In genomic region chr17:8887834-8888703, GRCh38 we compare ENCODE assay signal across 10 cellular contexts. TPM values are rescaled to one million over a fixed set of nuclear protein-coding genes. Genes with fewer than 3 reads are reported as not detected.
A peak's percentile ranks its signal among the peaks of the same experiment; 100 is the strongest.
DNase-seq lines count a peak whose midpoint lies in the region; ATAC-seq and TF ChIP-seq lines count a peak whose summit lies in the region.
"Had no signal": no experiment of that assay in that cellular context is flagged by ENCODE, and none has a peak within 500 bp of the region (broad histone marks: within the 10 kb centered on the region; RNA-seq: fewer than 3 reads in every experiment).

No MANE protein-coding gene starts in this region.

- WGBS in right lobe of liver (ENCODE audit: insufficient coverage, low coverage, low lambda C conversion rate, missing lambda C conversion rate): 91% methylated on average over 11 of the region's 39 CpGs

- peaks cover 42% of the 10 kb centered on the region for H3K36me3 Mint-ChIP-seq in activated T-helper 1 cell treated with anti-CD3 and anti-CD28 coated beads, Interleukin-12 subunit alpha, Interleukin-12 subunit beta, Interleukin-2, Interleukin-4 antibody, amounts not matched to agents 30 ng/mL and 10 ng/mL and 1 ng/mL, durations not matched to agents 14 hours and 24 hours and 36 hours (ENCODE audit: low read depth)

- H3K36me3 ChIP-seq in colonic mucosa: no peaks in the 10 kb centered on the region
- no peaks in the 10 kb centered on the region for H3K36me3 ChIP-seq in right lobe of liver
- H3K36me3 ChIP-seq: suprapubic skin had no signal

- TF ChIP-seq CTCF in colonic mucosa (IDR thresholded peaks at IDR 0.05) (no peak), right lobe of liver (IDR thresholded peaks at IDR 0.05) (peak in 3 of 4 donors; percentile 25 to 40 (median 31))

- H3K9me3 ChIP-seq in colonic mucosa (no peaks in the 10 kb centered on the region), right lobe of liver (no peaks in the 10 kb centered on the region)
- H3K9me3 ChIP-seq: body of pancreas, suprapubic skin had no signal

- ATAC-seq in right lobe of liver (peak; percentile 40 to 73 (median 63)), HG02981 (IDR thresholded peaks at IDR 0.05; ENCODE audit: unreplicated experiment) (no peak), HG02759 (IDR thresholded peaks at IDR 0.05; ENCODE audit: unreplicated experiment) (no peak)
- ATAC-seq: body of pancreas had no signal

- H3K4me1 Mint-ChIP-seq in activated T-helper 1 cell treated with anti-CD3 and anti-CD28 coated beads, Interleukin-12 subunit alpha, Interleukin-12 subunit beta, Interleukin-2, Interleukin-4 antibody, amounts not matched to agents 30 ng/mL and 10 ng/mL and 1 ng/mL, durations not matched to agents 14 hours and 24 hours and 36 hours (ENCODE audit: low read depth): peaks cover 14% of the 10 kb centered on the region

- no peak for TF ChIP-seq POLR2A in right lobe of liver (IDR thresholded peaks at IDR 0.05)

- no peak overlapping the region for H3K27ac ChIP-seq in colonic mucosa
- H3K27ac ChIP-seq in right lobe of liver: no peak overlapping the region
- H3K27ac ChIP-seq: body of pancreas, suprapubic skin had no signal

- no peaks in the 10 kb centered on the region for H3K27me3 Mint-ChIP-seq in activated T-helper 1 cell treated with anti-CD3 and anti-CD28 coated beads, Interleukin-12 subunit alpha, Interleukin-12 subunit beta, Interleukin-2, Interleukin-4 antibody, amounts not matched to agents 30 ng/mL and 10 ng/mL and 1 ng/mL, durations not matched to agents 14 hours and 24 hours and 36 hours (ENCODE audit: insufficient read depth)

- intact Hi-C loops in colonic mucosa (cut with DNase I) (no loop called here), right lobe of liver (cut with DNase I) (no loop called here)
- intact Hi-C loops in activated T-helper 1 cell treated with anti-CD3 and anti-CD28 coated beads, Interleukin-12 subunit alpha, Interleukin-12 subunit beta, Interleukin-2, Interleukin-4 antibody, amounts not matched to agents 30 ng/mL and 10 ng/mL and 1 ng/mL, durations not matched to agents 14 hours and 24 hours and 36 hours (cut with micrococcal nuclease): no loop called here

- no peak overlapping the region for H3K4me3 Mint-ChIP-seq in activated T-helper 1 cell treated with anti-CD3 and anti-CD28 coated beads, Interleukin-12 subunit alpha, Interleukin-12 subunit beta, Interleukin-2, Interleukin-4 antibody, amounts not matched to agents 30 ng/mL and 10 ng/mL and 1 ng/mL, durations not matched to agents 14 hours and 24 hours and 36 hours

- peak; percentile 48 for DNase-seq in AG08396 (ENCODE audit: low spot score)
- DNase-seq in LHCN-M2 (ENCODE audit: low read depth): peak; percentile 2
- peak; percentile 38 for DNase-seq in colonic mucosa
- DNase-seq in right lobe of liver: peak in 1 of 3 donors; percentile 52
- no peak for DNase-seq in activated T-helper 1 cell treated with anti-CD3 and anti-CD28 coated beads, Interleukin-12 subunit alpha, Interleukin-12 subunit beta, Interleukin-2, Interleukin-4 antibody, amounts not matched to agents 30 ng/mL and 10 ng/mL and 1 ng/mL, durations not matched to agents 14 hours and 24 hours and 36 hours (ENCODE audit: low spot score)
- no peak for DNase-seq in NCI-H1930 (lab: John Stamatoyannopoulos, UW)

- H3K27ac Mint-ChIP-seq in activated T-helper 1 cell treated with anti-CD3 and anti-CD28 coated beads, Interleukin-12 subunit alpha, Interleukin-12 subunit beta, Interleukin-2, Interleukin-4 antibody, amounts not matched to agents 30 ng/mL and 10 ng/mL and 1 ng/mL, durations not matched to agents 14 hours and 24 hours and 36 hours: no peak overlapping the region

- no peak overlapping the region for H3K9ac ChIP-seq in colonic mucosa (ENCODE audit: low read depth in 2 of 2, low read length in 2 of 2)

- no peak overlapping the region for H3K4me3 ChIP-seq in colonic mucosa
- H3K4me3 ChIP-seq in right lobe of liver: no peak overlapping the region
- H3K4me3 ChIP-seq: body of pancreas, suprapubic skin had no signal

- H3K4me1 ChIP-seq in colonic mucosa: no peaks in the 10 kb centered on the region
- H3K4me1 ChIP-seq in right lobe of liver: no peaks in the 10 kb centered on the region
- H3K4me1 ChIP-seq: body of pancreas, suprapubic skin had no signal

- H3K27me3 ChIP-seq in colonic mucosa (no peaks in the 10 kb centered on the region), right lobe of liver (no peaks in the 10 kb centered on the region)
- H3K27me3 ChIP-seq: body of pancreas, suprapubic skin had no signal

- H3K9me3 Mint-ChIP-seq in activated T-helper 1 cell treated with anti-CD3 and anti-CD28 coated beads, Interleukin-12 subunit alpha, Interleukin-12 subunit beta, Interleukin-2, Interleukin-4 antibody, amounts not matched to agents 30 ng/mL and 10 ng/mL and 1 ng/mL, durations not matched to agents 14 hours and 24 hours and 36 hours: no peaks in the 10 kb centered on the region

RNA-seq across cellular contexts. Expression of gene PIK3R6, which starts 20.6 kb away (rescaled TPM):
- total RNA-seq in LHCN-M2 (2014; rRNA removed): not detected in 2 replicates
- not detected for polyA plus RNA-seq in LHCN-M2 (2012)
- under 1 TPM; 0.61 to 0.96 TPM for total RNA-seq in colonic mucosa
- under 1 TPM in 5 of 6 experiments, not detected in 1; 0.18 to 0.62 (median 0.25) TPM for total RNA-seq in right lobe of liver
- 2.0 and 2.1 TPM in 2 replicates for total RNA-seq in activated T-helper 1 cell treated with anti-CD3 and anti-CD28 coated beads, Interleukin-12 subunit alpha, Interleukin-12 subunit beta, Interleukin-2, Interleukin-4 antibody, amounts not matched to agents 30 ng/mL and 10 ng/mL and 1 ng/mL, durations not matched to agents 14 hours and 24 hours and 36 hours

Comparison
In these comparisons a context has a peak if more than half of its experiments do, and no peak if none do; other contexts are left out.
1. DNase-seq: peak in AG08396 (single experiment), LHCN-M2 (single experiment) and colonic mucosa (single experiment); none in activated T-helper 1 cell treated with anti-CD3 and anti-CD28 coated beads, Interleukin-12 subunit alpha, Interleukin-12 subunit beta, Interleukin-2, Interleukin-4 antibody, amounts not matched to agents 30 ng/mL and 10 ng/mL and 1 ng/mL, durations not matched to agents 14 hours and 24 hours and 36 hours (single experiment) and NCI-H1930 (0 of 2).
2. ATAC-seq: peak in right lobe of liver (4 of 4); none in HG02981 (single experiment) and HG02759 (single experiment).